Comparison of ENCODE assay signal across 2 cellular contexts in the genomic region with DNA sequence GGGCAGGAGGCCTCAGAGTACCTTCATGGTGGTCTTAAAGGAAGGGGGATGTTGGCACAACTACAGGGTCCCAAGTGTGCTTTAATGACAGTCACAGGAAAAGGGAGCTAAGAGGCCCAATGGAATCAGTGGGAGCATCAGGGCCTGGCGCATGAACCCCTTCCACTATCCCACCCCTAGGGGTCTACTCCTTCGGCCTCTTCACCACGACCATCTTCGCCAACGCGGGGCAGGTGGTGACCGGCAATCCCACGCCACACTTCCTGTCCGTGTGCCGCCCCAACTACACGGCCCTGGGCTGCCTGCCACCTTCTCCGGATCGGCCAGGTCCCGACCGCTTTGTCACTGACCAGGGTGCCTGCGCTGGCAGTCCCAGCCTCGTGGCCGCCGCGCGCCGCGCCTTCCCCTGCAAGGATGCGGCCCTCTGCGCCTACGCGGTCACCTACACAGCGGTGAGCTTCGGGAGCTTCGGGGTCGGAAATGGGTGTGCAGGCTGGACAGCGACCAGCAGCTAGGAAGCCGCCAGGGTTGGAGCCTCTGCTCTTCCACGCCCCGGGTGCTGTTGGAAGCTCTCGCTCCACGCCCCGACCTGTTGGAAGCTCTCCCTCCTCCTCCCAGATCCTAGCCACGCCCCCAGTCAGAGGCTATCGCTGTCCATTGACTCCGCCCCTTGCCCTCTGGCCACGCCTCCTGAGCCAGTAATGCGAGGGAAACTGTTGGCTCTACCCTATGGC.
TF ChIP-seq lines count a peak whose summit lies in the region.

No MANE protein-coding gene starts in this region.

TF ChIP-seq in SK-N-SH, 30 proteins besides CTCF, POLR2A, EP300 and RAD21:
- TF ChIP-seq, protein P1, sequence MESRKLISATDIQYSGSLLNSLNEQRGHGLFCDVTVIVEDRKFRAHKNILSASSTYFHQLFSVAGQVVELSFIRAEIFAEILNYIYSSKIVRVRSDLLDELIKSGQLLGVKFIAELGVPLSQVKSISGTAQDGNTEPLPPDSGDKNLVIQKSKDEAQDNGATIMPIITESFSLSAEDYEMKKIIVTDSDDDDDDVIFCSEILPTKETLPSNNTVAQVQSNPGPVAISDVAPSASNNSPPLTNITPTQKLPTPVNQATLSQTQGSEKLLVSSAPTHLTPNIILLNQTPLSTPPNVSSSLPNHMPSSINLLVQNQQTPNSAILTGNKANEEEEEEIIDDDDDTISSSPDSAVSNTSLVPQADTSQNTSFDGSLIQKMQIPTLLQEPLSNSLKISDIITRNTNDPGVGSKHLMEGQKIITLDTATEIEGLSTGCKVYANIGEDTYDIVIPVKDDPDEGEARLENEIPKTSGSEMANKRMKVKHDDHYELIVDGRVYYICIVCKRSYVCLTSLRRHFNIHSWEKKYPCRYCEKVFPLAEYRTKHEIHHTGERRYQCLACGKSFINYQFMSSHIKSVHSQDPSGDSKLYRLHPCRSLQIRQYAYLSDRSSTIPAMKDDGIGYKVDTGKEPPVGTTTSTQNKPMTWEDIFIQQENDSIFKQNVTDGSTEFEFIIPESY (IDR thresholded peaks at IDR 0.05; ENCODE audit: borderline replicate concordance, low read depth), result no peak
- TF ChIP-seq, protein P2, sequence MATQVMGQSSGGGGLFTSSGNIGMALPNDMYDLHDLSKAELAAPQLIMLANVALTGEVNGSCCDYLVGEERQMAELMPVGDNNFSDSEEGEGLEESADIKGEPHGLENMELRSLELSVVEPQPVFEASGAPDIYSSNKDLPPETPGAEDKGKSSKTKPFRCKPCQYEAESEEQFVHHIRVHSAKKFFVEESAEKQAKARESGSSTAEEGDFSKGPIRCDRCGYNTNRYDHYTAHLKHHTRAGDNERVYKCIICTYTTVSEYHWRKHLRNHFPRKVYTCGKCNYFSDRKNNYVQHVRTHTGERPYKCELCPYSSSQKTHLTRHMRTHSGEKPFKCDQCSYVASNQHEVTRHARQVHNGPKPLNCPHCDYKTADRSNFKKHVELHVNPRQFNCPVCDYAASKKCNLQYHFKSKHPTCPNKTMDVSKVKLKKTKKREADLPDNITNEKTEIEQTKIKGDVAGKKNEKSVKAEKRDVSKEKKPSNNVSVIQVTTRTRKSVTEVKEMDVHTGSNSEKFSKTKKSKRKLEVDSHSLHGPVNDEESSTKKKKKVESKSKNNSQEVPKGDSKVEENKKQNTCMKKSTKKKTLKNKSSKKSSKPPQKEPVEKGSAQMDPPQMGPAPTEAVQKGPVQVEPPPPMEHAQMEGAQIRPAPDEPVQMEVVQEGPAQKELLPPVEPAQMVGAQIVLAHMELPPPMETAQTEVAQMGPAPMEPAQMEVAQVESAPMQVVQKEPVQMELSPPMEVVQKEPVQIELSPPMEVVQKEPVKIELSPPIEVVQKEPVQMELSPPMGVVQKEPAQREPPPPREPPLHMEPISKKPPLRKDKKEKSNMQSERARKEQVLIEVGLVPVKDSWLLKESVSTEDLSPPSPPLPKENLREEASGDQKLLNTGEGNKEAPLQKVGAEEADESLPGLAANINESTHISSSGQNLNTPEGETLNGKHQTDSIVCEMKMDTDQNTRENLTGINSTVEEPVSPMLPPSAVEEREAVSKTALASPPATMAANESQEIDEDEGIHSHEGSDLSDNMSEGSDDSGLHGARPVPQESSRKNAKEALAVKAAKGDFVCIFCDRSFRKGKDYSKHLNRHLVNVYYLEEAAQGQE (IDR thresholded peaks at IDR 0.05; ENCODE audit: low read depth, low read length), result peak; percentile 50; the same call in 1 of the 2 replicates

TF ChIP-seq in SK-N-SH treated with all-trans-retinoic acid at 6 μM for 48 hours, 23 proteins besides CTCF, POLR2A, EP300 and RAD21 (continued from another document):
- TF ChIP-seq, protein P3, sequence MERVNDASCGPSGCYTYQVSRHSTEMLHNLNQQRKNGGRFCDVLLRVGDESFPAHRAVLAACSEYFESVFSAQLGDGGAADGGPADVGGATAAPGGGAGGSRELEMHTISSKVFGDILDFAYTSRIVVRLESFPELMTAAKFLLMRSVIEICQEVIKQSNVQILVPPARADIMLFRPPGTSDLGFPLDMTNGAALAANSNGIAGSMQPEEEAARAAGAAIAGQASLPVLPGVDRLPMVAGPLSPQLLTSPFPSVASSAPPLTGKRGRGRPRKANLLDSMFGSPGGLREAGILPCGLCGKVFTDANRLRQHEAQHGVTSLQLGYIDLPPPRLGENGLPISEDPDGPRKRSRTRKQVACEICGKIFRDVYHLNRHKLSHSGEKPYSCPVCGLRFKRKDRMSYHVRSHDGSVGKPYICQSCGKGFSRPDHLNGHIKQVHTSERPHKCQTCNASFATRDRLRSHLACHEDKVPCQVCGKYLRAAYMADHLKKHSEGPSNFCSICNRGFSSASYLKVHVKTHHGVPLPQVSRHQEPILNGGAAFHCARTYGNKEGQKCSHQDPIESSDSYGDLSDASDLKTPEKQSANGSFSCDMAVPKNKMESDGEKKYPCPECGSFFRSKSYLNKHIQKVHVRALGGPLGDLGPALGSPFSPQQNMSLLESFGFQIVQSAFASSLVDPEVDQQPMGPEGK (CRISPR knock-in tag; IDR thresholded peaks at IDR 0.05; ENCODE audit: borderline replicate concordance), result no peak
- TF ChIP-seq ZNF70 (CRISPR knock-in tag; IDR thresholded peaks at IDR 0.05) (no peak), PPARA (CRISPR knock-in tag; IDR thresholded peaks at IDR 0.05; ENCODE audit: borderline replicate concordance) (no peak), ZNF565 (CRISPR knock-in tag; conservative IDR thresholded peaks at IDR 0.05; ENCODE audit: low read depth) (no peak), RARB (CRISPR knock-in tag; IDR thresholded peaks at IDR 0.05) (no peak), GLIS3 (CRISPR knock-in tag; IDR thresholded peaks at IDR 0.05) (no peak), TCF4 (CRISPR knock-in tag; IDR thresholded peaks at IDR 0.05; ENCODE audit: borderline replicate concordance) (no peak), BACH2 (CRISPR knock-in tag; IDR thresholded peaks at IDR 0.05; ENCODE audit: borderline replicate concordance) (no peak), ZFP3 (CRISPR knock-in tag; IDR thresholded peaks at IDR 0.05) (no peak), ISL1 (CRISPR knock-in tag; IDR thresholded peaks at IDR 0.05) (no peak), ZNF8 (CRISPR knock-in tag; IDR thresholded peaks at IDR 0.05) (no peak)
- TF ChIP-seq, protein P4, sequence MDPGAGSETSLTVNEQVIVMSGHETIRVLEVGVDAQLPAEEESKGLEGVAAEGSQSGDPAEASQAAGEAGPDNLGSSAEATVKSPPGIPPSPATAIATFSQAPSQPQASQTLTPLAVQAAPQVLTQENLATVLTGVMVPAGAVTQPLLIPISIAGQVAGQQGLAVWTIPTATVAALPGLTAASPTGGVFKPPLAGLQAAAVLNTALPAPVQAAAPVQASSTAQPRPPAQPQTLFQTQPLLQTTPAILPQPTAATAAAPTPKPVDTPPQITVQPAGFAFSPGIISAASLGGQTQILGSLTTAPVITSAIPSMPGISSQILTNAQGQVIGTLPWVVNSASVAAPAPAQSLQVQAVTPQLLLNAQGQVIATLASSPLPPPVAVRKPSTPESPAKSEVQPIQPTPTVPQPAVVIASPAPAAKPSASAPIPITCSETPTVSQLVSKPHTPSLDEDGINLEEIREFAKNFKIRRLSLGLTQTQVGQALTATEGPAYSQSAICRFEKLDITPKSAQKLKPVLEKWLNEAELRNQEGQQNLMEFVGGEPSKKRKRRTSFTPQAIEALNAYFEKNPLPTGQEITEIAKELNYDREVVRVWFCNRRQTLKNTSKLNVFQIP (CRISPR knock-in tag; IDR thresholded peaks at IDR 0.05; ENCODE audit: borderline replicate concordance, low read depth), result no peak
